In the genomic region with DNA sequence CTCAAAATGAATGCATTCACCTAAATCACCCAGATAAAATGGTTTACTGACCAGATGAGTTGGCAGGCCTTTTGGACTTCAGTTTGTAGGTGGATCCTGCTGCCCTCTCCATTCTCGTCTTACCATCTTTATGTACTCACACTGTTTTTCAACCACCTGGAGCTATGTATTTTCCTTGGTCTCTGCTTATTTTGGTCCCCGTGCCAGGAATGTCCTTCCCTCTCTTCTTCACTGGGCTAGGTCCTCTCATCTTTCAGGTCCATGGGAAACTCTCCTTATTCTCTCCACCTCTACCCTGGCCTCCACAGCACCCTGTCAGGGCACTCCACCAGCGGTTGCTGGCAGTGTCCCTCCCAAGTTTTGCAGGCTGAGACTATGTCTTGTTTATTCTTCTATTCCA, we compare ENCODE assay signal across 12 cellular contexts. TPM values are rescaled to one million over a fixed set of nuclear protein-coding genes. Genes with fewer than 3 reads are reported as not detected.
DNase-seq lines count a peak whose midpoint lies in the region; ATAC-seq and TF ChIP-seq lines count a peak whose summit lies in the region.
"Had no signal": no experiment of that assay in that cellular context is flagged by ENCODE, and none has a peak within 500 bp of the region (broad histone marks: within the 10 kb centered on the region; RNA-seq: fewer than 3 reads in every experiment).

No MANE protein-coding gene starts in this region.

- H3K9me2 ChIP-seq in GM23248 (ENCODE audit: insufficient read depth) (no peaks in the 10 kb centered on the region), PC-3 (replicated peaks; ENCODE audit: low read length) (no peaks in the 10 kb centered on the region)

- H3K9me3 Mint-ChIP-seq in activated CD8-positive, alpha-beta T cell treated with anti-CD3 and anti-CD28 coated beads for 36 hours = no peaks in the 10 kb centered on the region

- no TSS peak for BruUV-seq in PC-3 (replicated peaks; lab: Mats Ljungman, UMichigan)

- H3K27me3 ChIP-seq in liver (ENCODE audit: control insufficient read depth in 4 of 4, insufficient read depth in 4 of 4, low read length in 3 of 4) (no peaks in the 10 kb centered on the region), right lobe of liver (no peaks in the 10 kb centered on the region), lung (ENCODE audit: control insufficient read depth, insufficient read depth) (no peaks in the 10 kb centered on the region), GM23248 (replicated peaks; ENCODE audit: insufficient read depth) (peaks cover 4% of the 10 kb centered on the region; the same call in 1 of the 2 replicates), PC-3 (ENCODE audit: low read length) (peaks cover 72% of the 10 kb centered on the region), adrenal gland (no peaks in the 10 kb centered on the region)

- in situ Hi-C loops in GM23248 (cut with MboI) = no loop called here

- peaks cover 5% of the 10 kb centered on the region; the same call in 1 of the 2 replicates for H3F3A ChIP-seq in GM23248 (ENCODE audit: insufficient read depth)
- no peaks in the 10 kb centered on the region for H3F3A ChIP-seq in PC-3 (ENCODE audit: low read length, unreplicated experiment)

- no peaks in the 10 kb centered on the region for H3K27me3 Mint-ChIP-seq in activated CD8-positive, alpha-beta T cell treated with anti-CD3 and anti-CD28 coated beads for 36 hours

- ATAC-seq in right lobe of liver = no peak
- no peak for ATAC-seq in activated CD8-positive, alpha-beta T cell treated with anti-CD3 and anti-CD28 coated beads for 36 hours
- no peak for ATAC-seq in lung (ENCODE audit: insufficient read depth, low FRiP score)
- ATAC-seq in PC-3 = no peak

- H3K4me1 ChIP-seq in liver (ENCODE audit: control insufficient read depth in 4 of 4, insufficient read depth in 4 of 4, low read length in 3 of 4) (peaks cover 0 to 24% (median 7%) of the 10 kb centered on the region in 4 donors), right lobe of liver (peaks cover 0 to 6% (median 3%) of the 10 kb centered on the region in 4 donors), lung (ENCODE audit: control insufficient read depth in 2 of 2, insufficient read depth in 2 of 2, low read length in 2 of 2) (peaks cover 4 to 13% of the 10 kb centered on the region in 2 donors), GM23248 (ENCODE audit: insufficient read depth) (peaks cover 9% of the 10 kb centered on the region), PC-3 (ENCODE audit: insufficient read depth, low read length) (no peaks in the 10 kb centered on the region), adrenal gland (replicated peaks in 1 of 2) (peaks cover 0 to 6% of the 10 kb centered on the region in 2 donors)

- CTCF ChIA-PET in activated CD8-positive, alpha-beta T cell treated with anti-CD3 and anti-CD28 coated beads for 36 hours (lab: Charles Lee) = interaction anchor here (0.8 to 1.5 kb wide), 3 partner anchors 12 to 50 kb away, joined by 3 read pairs; no protein-coding TSS in a partner anchor
- CTCF ChIA-PET in PC-3 (lab: Charles Lee) = no interaction called here

- H3K4me3 ChIP-seq in liver (ENCODE audit: low read depth in 1 of 3, low read length in 3 of 3) (no peak overlapping the region), right lobe of liver (no peak overlapping the region), lung (no peak overlapping the region), GM23248 (no peak overlapping the region), PC-3 (ENCODE audit: low read length) (no peak overlapping the region), adrenal gland (no peak overlapping the region)

- H2AFZ ChIP-seq in GM23248 (no peak overlapping the region), PC-3 (ENCODE audit: low read length) (no peak overlapping the region)

- no peaks in the 10 kb centered on the region for H3K36me3 ChIP-seq in liver (ENCODE audit: control insufficient read depth in 4 of 4, insufficient read depth in 3 of 4, low read depth in 1 of 4, low read length in 3 of 4)
- H3K36me3 ChIP-seq in right lobe of liver = no peaks in the 10 kb centered on the region
- H3K36me3 ChIP-seq in lung (ENCODE audit: control insufficient read depth in 2 of 2, insufficient read depth in 2 of 2, low read length in 2 of 2) = no peaks in the 10 kb centered on the region
- no peaks in the 10 kb centered on the region for H3K36me3 ChIP-seq in GM23248 (ENCODE audit: low read depth)
- no peaks in the 10 kb centered on the region for H3K36me3 ChIP-seq in PC-3 (ENCODE audit: low read depth, low read length)
- no peaks in the 10 kb centered on the region for H3K36me3 ChIP-seq in adrenal gland (replicated peaks in 1 of 2)

- H3K4me3 Mint-ChIP-seq in activated CD8-positive, alpha-beta T cell treated with anti-CD3 and anti-CD28 coated beads for 36 hours = peak overlapping the region; percentile 87

- intact Hi-C loops in right lobe of liver (cut with DNase I) = no loop called here
- intact Hi-C loops in activated CD8-positive, alpha-beta T cell treated with anti-CD3 and anti-CD28 coated beads for 36 hours (cut with micrococcal nuclease) = loop anchor here (5.0 kb wide), 1 partner anchor 78 kb away; no protein-coding TSS in a partner anchor
- intact Hi-C loops in PC-3 (cut with micrococcal nuclease) = no loop called here
- intact Hi-C loops in adrenal gland (cut with DNase I) = no loop called here

- DNase-seq in right lobe of liver (no peak), lung (ENCODE audit: low spot score) (no peak), GM23248 (no peak), PC-3 (no peak), DMS114 treated with DMSO at 0.1 percent for 48 hours (lab: John Stamatoyannopoulos, UW; ENCODE audit: unreplicated experiment) (no peak), adrenal gland (no peak)
- DNase-seq in activated CD8-positive, alpha-beta T cell treated with anti-CD3 and anti-CD28 coated beads for 36 hours = no peak
- DNase-seq: dorsolateral prefrontal cortex, NCI-H345, WERI-Rb-1 had no signal

- TF ChIP-seq RAD21 in liver (IDR thresholded peaks at IDR 0.05) = no peak

- peaks cover 70% of the 10 kb centered on the region for H3K4me1 Mint-ChIP-seq in activated CD8-positive, alpha-beta T cell treated with anti-CD3 and anti-CD28 coated beads for 36 hours (ENCODE audit: low read depth)

- H3K4me2 ChIP-seq in GM23248 (ENCODE audit: unreplicated experiment) = no peak overlapping the region
- H3K4me2 ChIP-seq in PC-3 (ENCODE audit: low read length) = no peak overlapping the region

- TF ChIP-seq CTCF in liver (IDR thresholded peaks at IDR 0.05; ENCODE audit: low read depth, low read length, missing input control) = no peak
- no peak for TF ChIP-seq CTCF in right lobe of liver (IDR thresholded peaks at IDR 0.05)
- no peak for TF ChIP-seq CTCF in activated CD8-positive, alpha-beta T cell treated with anti-CD3 and anti-CD28 coated beads for 36 hours (IDR thresholded peaks at IDR 0.05)
- no peak for TF ChIP-seq CTCF in lung (IDR thresholded peaks at IDR 0.05; ENCODE audit: control extremely low read depth, extremely low read depth)
- no peak for TF ChIP-seq CTCF in PC-3 (conservative IDR thresholded peaks at IDR 0.05; ENCODE audit: low read depth, low read length)
- no peak for TF ChIP-seq CTCF in adrenal gland (IDR thresholded peaks at IDR 0.05)

- H3K9ac ChIP-seq in liver (ENCODE audit: low read depth in 1 of 2, low read length in 2 of 2) (peak overlapping the region in 1 of 2 donors; percentile 8), GM23248 (no peak overlapping the region), PC-3 (ENCODE audit: low read length) (no peak overlapping the region)

- TF ChIP-seq POLR2A in right lobe of liver (IDR thresholded peaks at IDR 0.05) (no peak), adrenal gland (IDR thresholded peaks at IDR 0.05) (no peak)

- peak overlapping the region; percentile 68 for H3K27ac Mint-ChIP-seq in activated CD8-positive, alpha-beta T cell treated with anti-CD3 and anti-CD28 coated beads for 36 hours

- H3K9me3 ChIP-seq in liver (ENCODE audit: control insufficient read depth in 4 of 4, low read length in 3 of 4) (no peaks in the 10 kb centered on the region), right lobe of liver (no peaks in the 10 kb centered on the region), lung (ENCODE audit: control insufficient read depth in 2 of 2, insufficient read depth in 1 of 2, low read length in 1 of 2) (no peaks in the 10 kb centered on the region), GM23248 (ENCODE audit: low read depth) (no peaks in the 10 kb centered on the region), PC-3 (ENCODE audit: low read length) (no peaks in the 10 kb centered on the region), adrenal gland (replicated peaks in 1 of 3) (no peaks in the 10 kb centered on the region)

- peaks cover 9% of the 10 kb centered on the region for H3K36me3 Mint-ChIP-seq in activated CD8-positive, alpha-beta T cell treated with anti-CD3 and anti-CD28 coated beads for 36 hours (ENCODE audit: low read depth)

- H4K20me1 ChIP-seq in GM23248 (ENCODE audit: insufficient read depth) (no peaks in the 10 kb centered on the region), PC-3 (ENCODE audit: low read length) (no peaks in the 10 kb centered on the region)

- POLR2A ChIA-PET in activated CD8-positive, alpha-beta T cell treated with anti-CD3 and anti-CD28 coated beads for 36 hours (lab: Charles Lee) = interaction anchor here (0.7 to 2.9 kb wide), 2 partner anchors 11 to 37 kb away, joined by 3 to 15 read pairs; no protein-coding TSS in a partner anchor
- POLR2A ChIA-PET in PC-3 (lab: Charles Lee; ENCODE audit: unreplicated experiment) = interaction anchor here (0.6 kb wide), 1 partner anchor 19 kb away, joined by 3 read pairs; no protein-coding TSS in a partner anchor

- H3K79me2 ChIP-seq in GM23248 (ENCODE audit: insufficient read depth) = no peaks in the 10 kb centered on the region
- no peaks in the 10 kb centered on the region for H3K79me2 ChIP-seq in PC-3 (ENCODE audit: low read length)

- 67% methylated on average over 3 of the region's 3 CpGs for WGBS in liver
- 44% methylated on average over 3 of the region's 3 CpGs for WGBS in right lobe of liver (ENCODE audit: insufficient coverage, low coverage, low lambda C conversion rate, missing lambda C conversion rate)
- WGBS in lung, 2 donors = 71 to 94% methylated on average over 3 of the region's 3 CpGs
- 81 to 88% methylated on average over 3 of the region's 3 CpGs for WGBS in GM23248 (ENCODE audit: low coverage in 1 of 2, low lambda C conversion rate in 2 of 2, missing lambda C conversion rate in 2 of 2), 2 experiments
- WGBS in adrenal gland, 4 donors = 83 to 88% (median 86%) methylated on average over 3 of the region's 3 CpGs

- H3K27ac ChIP-seq in liver (ENCODE audit: low read depth in 1 of 2, low read length in 2 of 2) (peak overlapping the region; percentile 14 to 26), right lobe of liver (peak overlapping the region in 1 of 3 donors; percentile 76), lung (ENCODE audit: low read depth in 1 of 2, low read length in 1 of 2) (peak overlapping the region; percentile 63 to 88), GM23248 (no peak overlapping the region), PC-3 (ENCODE audit: low read length) (no peak overlapping the region), adrenal gland (peak overlapping the region in 1 of 5 donors; percentile 16)
- H3K27ac ChIP-seq: HL-60, WERI-Rb-1 had no signal

RNA-seq across cellular contexts. Expression of a gene that starts 2.6 kb away (rescaled TPM):
- total RNA-seq in liver (1 to 10 TPM; 1.4 to 1.5 TPM), right lobe of liver (1 to 10 TPM in 3 of 6 experiments, under 1 TPM in 3; 0.29 to 7.9 (median 3.9) TPM), lung (10 to 100 TPM in 1 of 2 donors, 1 to 10 TPM in 1; 5.4 to 14.4 TPM), PC-3 (2014; rRNA removed) (not detected in 2 replicates), adrenal gland (1 to 10 TPM; 1.1 to 4.6 (median 3.3) TPM)
- polyA plus RNA-seq in liver (under 1 TPM; 0.25 to 0.44 TPM), lung (1 to 10 TPM; 1.6 to 3.2 TPM), GM23248 (2016; fragmentation: Nextera tagmentation; extraction: Ambion mirVana) (0.01 and 0.05 TPM in 2 replicates), adrenal gland (under 1 TPM; 0.47 to 0.82 (median 0.80) TPM)
- total RNA-seq in activated CD8-positive, alpha-beta T cell treated with anti-CD3 and anti-CD28 coated beads for 36 hours = 10 to 100 TPM; 10.6 to 11.8 TPM
- total RNA-seq in GM23248 (2014; rRNA removed; shearing (Covaris generic)) = not detected in 2 replicates

Comparison
In these comparisons a context has a peak if more than half of its experiments do, and no peak if none do; other contexts are left out.
1. H3K27ac ChIP-seq: peak in liver (2 of 2) and lung (2 of 2); none in GM23248 (single experiment) and PC-3 (single experiment).